8 cellular contexts compared by ENCODE assay signal in genomic region chr7:35800718-35801391, GRCh38.
DNase-seq lines count a peak whose midpoint lies in the region; ATAC-seq and FAIRE-seq lines count a peak whose summit lies in the region.

Gene SEPTIN7 (plus strand): TSS chr7:35801057. CDS start chr7:35801210, 153 bp downstream.

- H3K4me3 Mint-ChIP-seq in effector memory CD8-positive, alpha-beta T cell, result peak within 1 kb of the TSS; percentile 93 to 96
- H3K4me3 Mint-ChIP-seq in memory B cell, result peak within 1 kb of the TSS; percentile 97

- peaks cover 40% of the 10 kb centered on the region for H3K36me3 Mint-ChIP-seq in effector memory CD8-positive, alpha-beta T cell (ENCODE audit: insufficient read depth)
- peaks cover 5% of the 10 kb centered on the region for H3K36me3 Mint-ChIP-seq in memory B cell

- peak; percentile 80 for ATAC-seq in GM21367 (IDR thresholded peaks at IDR 0.05; ENCODE audit: unreplicated experiment)
- ATAC-seq in effector memory CD8-positive, alpha-beta T cell (replicated peaks), result peak; percentile 84
- peak; percentile 82 for ATAC-seq in memory B cell (ENCODE audit: low read depth)

- H3K9me3 Mint-ChIP-seq in effector memory CD8-positive, alpha-beta T cell, result no peaks in the 10 kb centered on the region
- no peaks in the 10 kb centered on the region for H3K9me3 Mint-ChIP-seq in memory B cell

- FAIRE-seq in HTR-8/SVneo (lab: Jason Lieb, UNC), result peak; percentile 98

- H3K27ac Mint-ChIP-seq in effector memory CD8-positive, alpha-beta T cell, result peak within 1 kb of the TSS; percentile 97 to 99
- peak within 1 kb of the TSS; percentile 99 for H3K27ac Mint-ChIP-seq in memory B cell

- H3K4me1 Mint-ChIP-seq in effector memory CD8-positive, alpha-beta T cell (ENCODE audit: low read depth in 2 of 2), result peaks cover 34 to 47% of the 10 kb centered on the region in 2 donors
- peaks cover 34% of the 10 kb centered on the region for H3K4me1 Mint-ChIP-seq in memory B cell

- no peaks in the 10 kb centered on the region for H3K27me3 Mint-ChIP-seq in effector memory CD8-positive, alpha-beta T cell
- no peaks in the 10 kb centered on the region for H3K27me3 Mint-ChIP-seq in memory B cell

- DNase-seq in COLO829 (ENCODE audit: low spot score), result peak; percentile 97
- DNase-seq in HTR-8/SVneo (ENCODE audit: insufficient read length, low spot score), result peak; percentile 96
- DNase-seq in NOMO-1 treated with dmso at 0.1 percent for 144 hours (lab: John Stamatoyannopoulos, UW; ENCODE audit: unreplicated experiment), result peak; percentile 96
- peak; percentile 97 for DNase-seq in activated CD8-positive, alpha-beta memory T cell treated with anti-CD3 and anti-CD28 coated beads for 48 hours (ENCODE audit: low read depth in 2 of 3, low spot score in 2 of 3)
- peak; percentile 98 for DNase-seq in effector memory CD8-positive, alpha-beta T cell
- DNase-seq in memory B cell (ENCODE audit: low spot score in 2 of 2), result peak; percentile 98 to 99
- peak; percentile 96 for DNase-seq in stimulated activated CD8-positive, alpha-beta memory T cell treated with anti-CD3 and anti-CD28 coated beads, Interleukin-12 subunit alpha, Interleukin-12 subunit beta, amount 100 ng/mL, for 24 hours (ENCODE audit: extremely low read depth)

Comparison
In these comparisons a context has a peak if more than half of its experiments do, and no peak if none do; other contexts are left out.
1. Peak in every context shown above with its lines: DNase-seq and ATAC-seq.